In genomic region chr7:128833148-128833938, GRCh38 we compare ENCODE assay signal across 8 cellular contexts. TPM values are rescaled to one million over a fixed set of nuclear protein-coding genes. Genes with fewer than 3 reads are reported as not detected.
DNase-seq lines count a peak whose midpoint lies in the region; ATAC-seq and TF ChIP-seq lines count a peak whose summit lies in the region.

No MANE protein-coding gene starts in this region.

- peaks cover 0 to 39% (median 18%) of the 10 kb centered on the region in 4 donors for H3K27me3 ChIP-seq in upper lobe of left lung

- DNase-seq in SIG-M5 treated with dmso at 0.1 percent for 504 hours (lab: John Stamatoyannopoulos, UW; ENCODE audit: unreplicated experiment) (peak; percentile 38), SIG-M5 (lab: John Stamatoyannopoulos, UW) (no peak), choroid plexus epithelial cell (ENCODE audit: low read depth) (peak; percentile 86), lower leg skin (ENCODE audit: low spot score in 2 of 2) (peak; percentile 49 to 92), upper lobe of left lung (peak in 1 of 2 donors; percentile 38), foreskin melanocyte (no peak), G401 (ENCODE audit: low spot score) (no peak)

- ATAC-seq in upper lobe of left lung (ENCODE audit: low FRiP score in 2 of 2) (peak; percentile 19 to 69), GM18519 (IDR thresholded peaks at IDR 0.05; ENCODE audit: low FRiP score, unreplicated experiment) (no peak)

- in situ Hi-C loops in G401 (cut with HindIII; ENCODE audit: low sequenced_read_pairs), result no loop called here

- TF ChIP-seq POLR2A in lower leg skin (IDR thresholded peaks at IDR 0.05), result no peak
- TF ChIP-seq POLR2A in upper lobe of left lung (IDR thresholded peaks at IDR 0.05), result no peak

- H3K4me3 ChIP-seq in choroid plexus epithelial cell (ENCODE audit: low read depth, low read length) (peak overlapping the region; percentile 69), lower leg skin (ENCODE audit: low read depth, poor library complexity, severe bottlenecking) (no peak overlapping the region), upper lobe of left lung (no peak overlapping the region)

- TF ChIP-seq CTCF in choroid plexus epithelial cell (conservative IDR thresholded peaks at IDR 0.05; ENCODE audit: low read depth, low read length) (no peak), lower leg skin (IDR thresholded peaks at IDR 0.05) (no peak), upper lobe of left lung (IDR thresholded peaks at IDR 0.05) (no peak)

- peak overlapping the region in 2 of 4 donors; percentile 32 for H3K27ac ChIP-seq in upper lobe of left lung

- TF ChIP-seq EP300 in upper lobe of left lung (IDR thresholded peaks at IDR 0.05), result no peak

- 9 to 15% methylated on average over 12 of the region's 13 CpGs for WGBS in lower leg skin, 2 donors
- 26 to 27% methylated on average over 9 to 13 of the region's 13 CpGs for WGBS in upper lobe of left lung, 2 donors

- intact Hi-C loops in lower leg skin (cut with DNase I; ENCODE audit: low total_unique reads), result no loop called here

- no peaks in the 10 kb centered on the region for H3K36me3 ChIP-seq in upper lobe of left lung

- peaks cover 20 to 45% (median 28%) of the 10 kb centered on the region in 4 donors for H3K4me1 ChIP-seq in upper lobe of left lung

- no peaks in the 10 kb centered on the region for H3K9me3 ChIP-seq in upper lobe of left lung

RNA-seq across cellular contexts. Expression of gene FLNC, which starts 3.1 kb away (rescaled TPM):
- total RNA-seq in lower leg skin (10 to 100 TPM in 1 of 4 donors, 1 to 10 TPM in 3; 5.0 to 11.1 (median 6.2) TPM), upper lobe of left lung (10 to 100 TPM in 1 of 6 donors, 1 to 10 TPM in 5; 2.1 to 19.6 (median 4.9) TPM)
- total RNA-seq in G401 (2014; rRNA removed; shearing (Covaris generic)), result 211 and 231 TPM in 2 replicates

RNA-seq across cellular contexts. Expression of gene ATP6V1F, which starts 29.3 kb away (rescaled TPM):
- total RNA-seq in lower leg skin (100 to 1,000 TPM in 3 of 4 donors, 10 to 100 TPM in 1; 71.3 to 165 (median 137) TPM), upper lobe of left lung (100 to 1,000 TPM in 5 of 6 donors, 10 to 100 TPM in 1; 99.8 to 224 (median 156) TPM)
- total RNA-seq in G401 (2014; rRNA removed; shearing (Covaris generic)), result 221 and 246 TPM in 2 replicates

RNA-seq across cellular contexts. Expression of gene CCDC136, which starts 41.6 kb away (rescaled TPM):
- total RNA-seq in lower leg skin (1 to 10 TPM in 3 of 4 donors, not detected in 1; 1.4 to 2.3 (median 1.8) TPM), upper lobe of left lung (1 to 10 TPM in 5 of 6 donors, under 1 TPM in 1; 0.46 to 7.2 (median 2.2) TPM)
- total RNA-seq in G401 (2014; rRNA removed; shearing (Covaris generic)), result 11.3 and 15.2 TPM in 2 replicates

RNA-seq across cellular contexts. Expression of gene OPN1SW, which starts 57.7 kb away (rescaled TPM):
- total RNA-seq in lower leg skin, result not detected
- total RNA-seq in upper lobe of left lung, result not detected
- total RNA-seq in G401 (2014; rRNA removed; shearing (Covaris generic)), result not detected in 2 replicates

Comparison
In these comparisons a context has a peak if more than half of its experiments do, and no peak if none do; other contexts are left out.
1. DNase-seq: peak in SIG-M5 treated with dmso at 0.1 percent for 504 hours (single experiment), choroid plexus epithelial cell (single experiment) and lower leg skin (2 of 2); none in SIG-M5 (single experiment), foreskin melanocyte (single experiment) and G401 (single experiment).
2. RNA of gene FLNC, which starts 3.1 kb away (total RNA-seq): 211 to 231 TPM in G401; 5.0 to 11.1 TPM in lower leg skin and 2.1 to 19.6 TPM in upper lobe of left lung; every median in the first group is over 10 times any median in the second.